ENCODE assay signal across 1 cellular context in the genomic region with DNA sequence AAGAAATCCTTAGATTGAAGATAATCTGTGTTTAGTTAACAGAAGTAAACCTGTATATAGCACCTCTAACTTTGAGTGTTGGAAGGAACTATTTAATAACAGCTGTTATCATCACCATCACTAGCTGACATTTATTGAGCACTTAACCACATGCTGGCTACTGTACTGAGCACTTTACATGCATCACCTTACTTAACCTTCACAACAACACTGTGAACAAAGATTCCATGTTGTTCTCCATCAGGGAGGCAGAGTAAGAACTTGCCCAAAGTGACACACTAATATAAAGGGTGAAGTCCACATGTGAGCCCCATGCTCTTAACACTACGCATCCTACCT.
TF ChIP-seq lines count a peak whose summit lies in the region.

No MANE protein-coding gene starts in this region.

TF ChIP-seq in HEK293, 187 proteins besides CTCF, POLR2A, EP300 and RAD21 (continued from another document):
- TF ChIP-seq, protein P1, sequence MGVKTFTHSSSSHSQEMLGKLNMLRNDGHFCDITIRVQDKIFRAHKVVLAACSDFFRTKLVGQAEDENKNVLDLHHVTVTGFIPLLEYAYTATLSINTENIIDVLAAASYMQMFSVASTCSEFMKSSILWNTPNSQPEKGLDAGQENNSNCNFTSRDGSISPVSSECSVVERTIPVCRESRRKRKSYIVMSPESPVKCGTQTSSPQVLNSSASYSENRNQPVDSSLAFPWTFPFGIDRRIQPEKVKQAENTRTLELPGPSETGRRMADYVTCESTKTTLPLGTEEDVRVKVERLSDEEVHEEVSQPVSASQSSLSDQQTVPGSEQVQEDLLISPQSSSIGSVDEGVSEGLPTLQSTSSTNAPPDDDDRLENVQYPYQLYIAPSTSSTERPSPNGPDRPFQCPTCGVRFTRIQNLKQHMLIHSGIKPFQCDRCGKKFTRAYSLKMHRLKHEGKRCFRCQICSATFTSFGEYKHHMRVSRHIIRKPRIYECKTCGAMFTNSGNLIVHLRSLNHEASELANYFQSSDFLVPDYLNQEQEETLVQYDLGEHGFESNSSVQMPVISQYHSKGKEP (tag by site-specific recombination; IDR thresholded peaks at IDR 0.05): 0 out of 2 replicates have a peak, but pooled peaks have one; percentile 15
- TF ChIP-seq ZNF785 (tag by site-specific recombination; IDR thresholded peaks at IDR 0.05) (no peak), PRDM1 (tag by site-specific recombination; IDR thresholded peaks at IDR 0.05) (no peak), ZNF324 (tag by site-specific recombination; IDR thresholded peaks at IDR 0.05) (no peak)
